Comparison of ENCODE assay signal across 1 cellular context in the genomic region with DNA sequence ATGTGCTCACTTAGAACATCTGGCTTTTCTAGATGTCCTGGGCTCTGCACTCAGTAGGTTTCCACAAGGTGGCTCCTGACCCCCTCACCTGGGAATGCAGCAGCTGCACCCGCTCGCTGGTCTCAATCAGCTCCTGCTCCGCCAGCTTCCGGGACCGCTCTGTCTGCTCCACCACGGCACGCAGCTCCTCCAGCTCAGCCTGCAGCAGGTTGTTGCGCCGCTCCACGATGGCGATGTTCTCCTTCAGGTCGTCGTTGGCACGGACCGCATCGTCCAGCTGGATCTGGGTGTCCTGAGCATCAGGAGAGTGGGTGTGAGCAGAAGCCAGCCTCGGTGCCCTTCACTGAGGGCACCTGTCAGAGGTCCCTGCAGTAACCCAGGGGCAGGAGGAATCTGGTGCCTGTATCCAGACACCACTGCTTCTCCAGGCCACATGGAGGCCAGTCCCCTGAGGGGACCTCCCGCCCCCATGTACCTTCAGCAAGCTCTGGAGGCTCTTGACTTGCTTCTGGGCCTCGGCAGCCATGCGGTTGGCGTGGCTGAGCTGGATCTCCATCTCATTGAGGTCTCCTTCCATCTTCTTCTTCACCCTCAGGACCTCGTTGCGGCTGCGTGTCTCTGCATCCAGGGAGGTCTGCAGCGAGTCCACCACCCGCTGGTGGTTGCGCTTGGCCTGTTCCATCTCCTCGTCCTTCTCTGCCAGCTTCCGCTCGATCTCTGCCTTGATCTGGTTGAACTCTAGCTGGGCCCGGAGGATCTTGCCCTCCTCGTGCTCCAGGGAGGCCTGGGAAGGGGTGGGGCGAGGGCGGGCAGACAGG.
TF ChIP-seq lines count a peak whose summit lies in the region.

No MANE protein-coding gene starts in this region.

TF ChIP-seq in K562, 482 proteins besides CTCF, POLR2A, EP300 and RAD21:
- TF ChIP-seq NR2F6 (CRISPR knock-in tag; IDR thresholded peaks at IDR 0.05) (no peak), ATF7 (IDR thresholded peaks at IDR 0.05) (no peak), ZNF124 (CRISPR knock-in tag; IDR thresholded peaks at IDR 0.05) (no peak), SRSF7 (optimal IDR thresholded peaks at IDR 0.05; ENCODE audit: low read depth, low read length) (no peak), HCFC1 (IDR thresholded peaks at IDR 0.05; ENCODE audit: low read depth, low read length) (no peak), ERF (CRISPR knock-in tag; IDR thresholded peaks at IDR 0.05) (no peak), TEAD2 (tag; IDR thresholded peaks at IDR 0.05) (no peak), TARDBP (IDR thresholded peaks at IDR 0.05) (no peak)
